ENCODE assay signal across 8 cellular contexts in genomic region chr22:50600541-50600940, GRCh38. TPM values are rescaled to one million over a fixed set of nuclear protein-coding genes. Genes with fewer than 3 reads are reported as not detected.
DNase-seq lines count a peak whose midpoint lies in the region; ATAC-seq, FAIRE-seq and TF ChIP-seq lines count a peak whose summit lies in the region.

Gene MAPK8IP2 (plus strand): TSS chr22:50600793. CDS start chr22:50600819, 26 bp downstream.

- TF ChIP-seq CTCF in OCI-LY3 (IDR thresholded peaks at IDR 0.05; ENCODE audit: low read depth, low read length) (no peak), endothelial cell of umbilical vein (IDR thresholded peaks at IDR 0.05; ENCODE audit: extremely low read depth in 1 of 2, insufficient read depth in 1 of 2, low read depth in 1 of 2, low read length in 2 of 2) (no peak), parathyroid adenoma (IDR thresholded peaks at IDR 0.05) (no peak)

- H3K4me1 ChIP-seq in OCI-LY3 (ENCODE audit: low read length) = no peaks in the 10 kb centered on the region
- H3K4me1 ChIP-seq in endothelial cell of umbilical vein (ENCODE audit: control insufficient read depth, extremely low read depth, insufficient read depth, low read length) = no peaks in the 10 kb centered on the region
- H3K4me1 ChIP-seq in parathyroid adenoma = no peaks in the 10 kb centered on the region

- H3K4me3 ChIP-seq in OCI-LY3 (ENCODE audit: low read length) (peak within 1 kb of the TSS; percentile 67), endothelial cell of umbilical vein (replicated peaks in 1 of 3; ENCODE audit: insufficient read depth in 1 of 3, low read depth in 1 of 3, low read length in 3 of 3) (no peak within 1 kb of the TSS), parathyroid adenoma (ENCODE audit: low read depth, low read length) (peak within 1 kb of the TSS; percentile 26)

- no peak within 1 kb of the TSS for H3K27ac ChIP-seq in OCI-LY3 (ENCODE audit: low read length)
- H3K27ac ChIP-seq in endothelial cell of umbilical vein (ENCODE audit: insufficient read depth, low read depth, low read length) = no peak within 1 kb of the TSS
- H3K27ac ChIP-seq in parathyroid adenoma = peak within 1 kb of the TSS; percentile 71

- DNase-seq in NCI-H146 (lab: John Stamatoyannopoulos, UW) = peak; percentile 68
- no peak for DNase-seq in NCI-H146 treated with DMSO at 0.1 percent for 48 hours (lab: John Stamatoyannopoulos, UW; ENCODE audit: unreplicated experiment)
- DNase-seq in endothelial cell of umbilical vein (ENCODE audit: low read depth, low spot score) = no peak
- DNase-seq in DMS114 treated with DMSO at 0.1 percent for 48 hours (lab: John Stamatoyannopoulos, UW; ENCODE audit: unreplicated experiment) = no peak
- DNase-seq in HT-29 (ENCODE audit: low spot score) = no peak

- no peaks in the 10 kb centered on the region for H3K9me1 ChIP-seq in endothelial cell of umbilical vein (replicated peaks; ENCODE audit: control insufficient read depth, extremely low read depth, insufficient read depth, low read length)

- H3K79me2 ChIP-seq in OCI-LY3 (ENCODE audit: low read length) (no peaks in the 10 kb centered on the region), endothelial cell of umbilical vein (ENCODE audit: control insufficient read depth, insufficient read depth, low read length) (no peaks in the 10 kb centered on the region), parathyroid adenoma (no peaks in the 10 kb centered on the region)

- ATAC-seq in HG02840 (IDR thresholded peaks at IDR 0.05; ENCODE audit: low FRiP score, unreplicated experiment) = no peak

- H2AFZ ChIP-seq in OCI-LY3 (ENCODE audit: low read depth, low read length) (no peak within 1 kb of the TSS), endothelial cell of umbilical vein (ENCODE audit: low read depth, low read length) (no peak within 1 kb of the TSS), parathyroid adenoma (peak within 1 kb of the TSS; percentile 60)

- TF ChIP-seq POLR2A in endothelial cell of umbilical vein (IDR thresholded peaks at IDR 0.05; ENCODE audit: low read depth, low read length) = no peak

- intact Hi-C loops in endothelial cell of umbilical vein (cut with micrococcal nuclease) = no loop called here

- H3K9ac ChIP-seq in OCI-LY3 (ENCODE audit: low read length) (no peak within 1 kb of the TSS), endothelial cell of umbilical vein (replicated peaks; ENCODE audit: extremely low read depth, insufficient read depth, low read length) (no peak within 1 kb of the TSS), parathyroid adenoma (peak within 1 kb of the TSS; percentile 19)

- no peaks in the 10 kb centered on the region for H4K20me1 ChIP-seq in OCI-LY3 (ENCODE audit: insufficient read depth, low read length)
- H4K20me1 ChIP-seq in endothelial cell of umbilical vein (replicated peaks; ENCODE audit: control insufficient read depth, extremely low read depth, insufficient read depth, low read length) = no peaks in the 10 kb centered on the region

- H3K9me3 ChIP-seq in OCI-LY3 (ENCODE audit: insufficient read depth, low read length) = no peaks in the 10 kb centered on the region
- H3K9me3 ChIP-seq in endothelial cell of umbilical vein (replicated peaks; ENCODE audit: control insufficient read depth, insufficient read depth, low read length) = no peaks in the 10 kb centered on the region
- H3K9me3 ChIP-seq in parathyroid adenoma (ENCODE audit: control insufficient read depth, low read length) = no peaks in the 10 kb centered on the region

- H3K36me3 ChIP-seq in OCI-LY3 (replicated peaks; ENCODE audit: low read depth, low read length) (no peaks in the 10 kb centered on the region), endothelial cell of umbilical vein (ENCODE audit: control insufficient read depth in 2 of 2, extremely low read depth in 1 of 2, insufficient read depth in 2 of 2, low read length in 2 of 2) (no peaks in the 10 kb centered on the region), parathyroid adenoma (ENCODE audit: control insufficient read depth, insufficient read depth, low read length) (no peaks in the 10 kb centered on the region)

- POLR2A ChIA-PET in endothelial cell of umbilical vein (lab: Charles Lee) = no interaction called here

- H3K4me2 ChIP-seq in OCI-LY3 (ENCODE audit: low read length) = peak within 1 kb of the TSS; percentile 54
- no peak within 1 kb of the TSS for H3K4me2 ChIP-seq in endothelial cell of umbilical vein (ENCODE audit: insufficient read depth, low read length)
- peak within 1 kb of the TSS; percentile 66 for H3K4me2 ChIP-seq in parathyroid adenoma (ENCODE audit: low read length)

- CTCF ChIA-PET in endothelial cell of umbilical vein (lab: Charles Lee) = interaction anchor here (1.0 kb wide), 1 partner anchor 21 kb away, joined by 5 read pairs; no protein-coding TSS in a partner anchor

- dilution Hi-C loops in endothelial cell of umbilical vein (cut with MboI; ENCODE audit: extremely low pct_ligation_motif_present, low sequenced_read_pairs) = no loop called here

- BruUV-seq in endothelial cell of umbilical vein (replicated peaks; lab: Mats Ljungman, UMichigan) = no TSS peak

- FAIRE-seq in endothelial cell of umbilical vein (lab: Jason Lieb, UNC) = no peak

- H3K27me3 ChIP-seq in OCI-LY3 (ENCODE audit: low read depth, low read length) (no peaks in the 10 kb centered on the region), endothelial cell of umbilical vein (ENCODE audit: control insufficient read depth in 2 of 2, insufficient read depth in 2 of 2, low read length in 2 of 2) (peaks cover 36 to 37% of the 10 kb centered on the region in 2 experiments), parathyroid adenoma (ENCODE audit: control insufficient read depth, insufficient read depth, low read length) (no peaks in the 10 kb centered on the region)

TF ChIP-seq in endothelial cell of umbilical vein, 7 proteins besides CTCF, POLR2A, EP300 and RAD21:
- TF ChIP-seq MAX (IDR thresholded peaks at IDR 0.05; ENCODE audit: insufficient read depth, insufficient read length) (no peak), EZH2 (IDR thresholded peaks at IDR 0.05; ENCODE audit: borderline replicate concordance, low read depth, low read length, severe bottlenecking) (peak; percentile 57)

RNA-seq across cellular contexts. Expression of gene MAPK8IP2, which starts in this region (rescaled TPM):
- total RNA-seq in endothelial cell of umbilical vein = 0.31 and 0.37 TPM in 2 replicates
- 0.18 and 0.21 TPM in 2 replicates for polyA plus RNA-seq in endothelial cell of umbilical vein
- 0.06 and 0.13 TPM in 2 replicates for polyA plus RNA-seq in endothelial cell of umbilical vein (2011; cell fraction: cytosol; rRNA removed)
- polyA plus RNA-seq in endothelial cell of umbilical vein (2011; cell fraction: nucleus; rRNA removed) = 0.09 and 0.11 TPM in 2 replicates
- 0.15 TPM in 2 replicates for polyA plus RNA-seq in endothelial cell of umbilical vein (2012)
- polyA minus RNA-seq in endothelial cell of umbilical vein = 0.06 TPM in 1 of 2 replicates, not detected in the other
- not detected for polyA minus RNA-seq in endothelial cell of umbilical vein (2011; cell fraction: cytosol; rRNA and poly(A)+ RNA removed)
- 0.10 TPM in 1 of 2 replicates, not detected in the other for polyA minus RNA-seq in endothelial cell of umbilical vein (2011; cell fraction: nucleus; rRNA and poly(A)+ RNA removed)
- total RNA-seq in HT-29 (2014; rRNA removed; shearing (Covaris generic)) = not detected in 2 replicates

Comparison
In these comparisons a context has a peak if more than half of its experiments do, and no peak if none do; other contexts are left out.
1. H3K4me3 ChIP-seq: peak in OCI-LY3 (single experiment) and parathyroid adenoma (single experiment); none in endothelial cell of umbilical vein (0 of 3).